Comparison of ENCODE assay signal across 24 cellular contexts in genomic region chr2:11562011-11562410, GRCh38. TPM values are rescaled to one million over a fixed set of nuclear protein-coding genes. Genes with fewer than 3 reads are reported as not detected.
A peak's percentile ranks its signal among the peaks of the same experiment; 100 is the strongest.
DNase-seq lines count a peak whose midpoint lies in the region; ATAC-seq and TF ChIP-seq lines count a peak whose summit lies in the region.
"Had no signal": no experiment of that assay in that cellular context is flagged by ENCODE, and none has a peak within 500 bp of the region (broad histone marks: within the 10 kb centered on the region; RNA-seq: fewer than 3 reads in every experiment).

No MANE protein-coding gene starts in this region.

- H3K27me3 ChIP-seq in cardiac muscle cell (no peaks in the 10 kb centered on the region), stomach (peaks cover 0 to 4% (median 0%) of the 10 kb centered on the region in 3 donors), hepatocyte (no peaks in the 10 kb centered on the region)
- H3K27me3 ChIP-seq: BE2C, Peyer's patch, right atrium auricular region had no signal

- TF ChIP-seq EP300 in stomach (IDR thresholded peaks at IDR 0.05), result no peak

- no peak for ATAC-seq in Right ventricle myocardium superior (ENCODE audit: poor library complexity)
- ATAC-seq in HG02588 (IDR thresholded peaks at IDR 0.05; ENCODE audit: unreplicated experiment), result no peak
- ATAC-seq: activated T-cell treated with anti-CD3 and anti-CD28 coated beads, Interleukin-2, amount 50 U/mL, for 72 hours; CD8-positive, alpha-beta T cell; left lobe of liver had no signal

- H3K27ac ChIP-seq in cardiac muscle cell, result peak overlapping the region; percentile 11
- no peak overlapping the region for H3K27ac ChIP-seq in RWPE1
- no peak overlapping the region for H3K27ac ChIP-seq in stomach
- H3K27ac ChIP-seq in hepatocyte, result no peak overlapping the region
- H3K27ac ChIP-seq: HL-60, Peyer's patch, right atrium auricular region, transverse colon had no signal

- no peak overlapping the region for H3K4me2 ChIP-seq in hepatocyte

- H3K9me2 ChIP-seq in hepatocyte (replicated peaks; ENCODE audit: insufficient read depth), result no peaks in the 10 kb centered on the region

- no peaks in the 10 kb centered on the region for H3K36me3 ChIP-seq in cardiac muscle cell
- H3K36me3 ChIP-seq in stomach, result no peaks in the 10 kb centered on the region
- H3K36me3 ChIP-seq in hepatocyte (replicated peaks; ENCODE audit: insufficient read depth, low read depth), result no peaks in the 10 kb centered on the region
- H3K36me3 ChIP-seq: Peyer's patch, right atrium auricular region, transverse colon had no signal

- H3K4me1 ChIP-seq in cardiac muscle cell (ENCODE audit: low read depth) (peaks cover 27% of the 10 kb centered on the region), stomach (no peaks in the 10 kb centered on the region), hepatocyte (ENCODE audit: insufficient read depth) (peaks cover 15% of the 10 kb centered on the region)
- H3K4me1 ChIP-seq: Peyer's patch, right atrium auricular region, transverse colon had no signal

- POLR2A ChIA-PET in RWPE1 (lab: Yijun Ruan, JAX; ENCODE audit: low non-redundant PET), result no interaction called here

- intact Hi-C loops in Right ventricle myocardium superior (cut with DNase I) (loop anchor here (5.0 kb wide), 1 partner anchor 70 kb away; no protein-coding TSS in a partner anchor), stomach (cut with DNase I; ENCODE audit: low total_unique reads) (no loop called here)

- DNase-seq in cardiac muscle cell (ENCODE audit: low read depth in 1 of 2, low spot score in 1 of 2) (no peak), Right ventricle myocardium superior (no peak), RWPE1 (ENCODE audit: low spot score) (peak; percentile 42), iris pigment epithelial cell (ENCODE audit: low read depth) (peak; percentile 14), stomach (peak; percentile 9), hepatocyte (ENCODE audit: low spot score) (no peak)
- no peak for DNase-seq in effector CD8-positive, alpha-beta T cell (lab: John Stamatoyannopoulos, UW)
- DNase-seq: activated B cell treated with CpG ODN at 0.5 μM for 24 hours; activated naive CD4-positive, alpha-beta T cell treated with anti-CD3 and anti-CD28 coated beads for 36 hours; activated T-cell treated with anti-CD3 and anti-CD28 coated beads, Interleukin-2, amount 50 U/mL, for 72 hours; BE2C; CD8-positive, alpha-beta T cell; cerebellar nuclear complex; hippocampal formation; Karpas-422; NCI-H1436; NCI-H2081; NCI-H345; transverse colon had no signal

- TF ChIP-seq POLR2A in stomach (IDR thresholded peaks at IDR 0.05), result no peak

- H3K4me3 ChIP-seq in cardiac muscle cell (no peak overlapping the region), stomach (no peak overlapping the region), hepatocyte (no peak overlapping the region)
- H3K4me3 ChIP-seq: Peyer's patch, right atrium auricular region, transverse colon had no signal

- TF ChIP-seq CTCF in cardiac muscle cell (IDR thresholded peaks at IDR 0.05; ENCODE audit: low read depth, low read length), result no peak
- no peak for TF ChIP-seq CTCF in RWPE1 (conservative IDR thresholded peaks at IDR 0.05; ENCODE audit: low read depth)
- TF ChIP-seq CTCF in stomach (IDR thresholded peaks at IDR 0.05), result no peak
- TF ChIP-seq CTCF in hepatocyte (IDR thresholded peaks at IDR 0.05; ENCODE audit: poor library complexity), result no peak

- no peaks in the 10 kb centered on the region for H4K20me1 ChIP-seq in hepatocyte (ENCODE audit: insufficient read depth, poor library complexity, severe bottlenecking)

- no peaks in the 10 kb centered on the region for H3K79me2 ChIP-seq in hepatocyte

- 73 to 82% (median 78%) methylated on average over 10 of the region's 10 CpGs for WGBS in stomach, 5 donors
- WGBS in hepatocyte (ENCODE audit: low lambda C conversion rate, missing lambda C conversion rate), result 82% methylated on average over 10 of the region's 10 CpGs

- no peak overlapping the region for H2AFZ ChIP-seq in hepatocyte

- CTCF ChIA-PET in RWPE1 (lab: Yijun Ruan, JAX), result interaction anchor here (0.7 to 1.2 kb wide), 2 partner anchors 22 to 61 kb away, joined by 3 to 4 read pairs; no protein-coding TSS in a partner anchor

- H3K9me3 ChIP-seq in cardiac muscle cell (ENCODE audit: low read depth) (no peaks in the 10 kb centered on the region), stomach (no peaks in the 10 kb centered on the region), hepatocyte (ENCODE audit: low read depth) (no peaks in the 10 kb centered on the region)
- H3K9me3 ChIP-seq: BE2C, Peyer's patch, right atrium auricular region, transverse colon had no signal

RNA-seq across cellular contexts. Expression of gene GREB1, which starts 28.2 kb away (rescaled TPM):
- total RNA-seq in cardiac muscle cell (32.6 and 50.5 TPM in 2 replicates), Right ventricle myocardium superior (9.0 TPM), stomach (10 to 100 TPM in 3 of 5 donors, 1 to 10 TPM in 2; 1.3 to 37.9 (median 11.0) TPM), hepatocyte (4.0 and 5.7 TPM in 2 replicates)
- polyA plus RNA-seq in cardiac muscle cell (27.1 and 36.8 TPM in 2 replicates), stomach (1 to 10 TPM in 2 of 3 donors, under 1 TPM in 1; 0.88 to 2.4 (median 1.5) TPM), hepatocyte (3.3 and 6.4 TPM in 2 replicates)

Comparison
In these comparisons a context has a peak if more than half of its experiments do, and no peak if none do; other contexts are left out.
1. DNase-seq: peak in RWPE1 (single experiment), iris pigment epithelial cell (single experiment) and stomach (single experiment); none in cardiac muscle cell (0 of 2), Right ventricle myocardium superior (single experiment), effector CD8-positive, alpha-beta T cell (single experiment) and hepatocyte (single experiment).